1 cellular context compared by ENCODE assay signal in the genomic region with DNA sequence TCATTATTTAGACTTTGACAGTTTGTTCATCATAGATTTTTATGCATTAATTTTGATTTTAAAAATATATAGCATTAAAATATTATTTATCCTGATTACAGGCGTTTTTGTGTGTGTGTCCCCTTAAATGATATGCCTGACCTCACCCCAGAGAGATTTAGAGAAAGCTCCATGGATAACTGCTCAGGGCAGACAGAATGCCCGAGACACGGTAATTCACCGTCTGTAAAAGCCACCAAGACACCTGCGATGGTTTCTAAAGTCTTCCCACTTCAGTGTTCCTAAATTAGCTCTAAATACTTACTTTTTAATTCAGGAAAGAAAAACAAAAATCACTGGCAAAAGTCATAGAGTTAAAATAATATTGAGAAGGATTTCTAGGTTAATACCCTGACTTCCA.
TF ChIP-seq lines count a peak whose summit lies in the region.

No MANE protein-coding gene starts in this region.

TF ChIP-seq in HCT116, 20 proteins besides CTCF, POLR2A, EP300 and RAD21 (continued from another document):
- TF ChIP-seq ELF1 (IDR thresholded peaks at IDR 0.05; ENCODE audit: borderline replicate concordance, low read depth) (no peak), ZNF274 (IDR thresholded peaks at IDR 0.05; ENCODE audit: low read depth, low read length) (no peak), EZH2 (IDR thresholded peaks at IDR 0.05) (no peak), JUND (IDR thresholded peaks at IDR 0.05) (no peak), FOSL1 (IDR thresholded peaks at IDR 0.05; ENCODE audit: low read depth) (no peak)
